In the genomic region with DNA sequence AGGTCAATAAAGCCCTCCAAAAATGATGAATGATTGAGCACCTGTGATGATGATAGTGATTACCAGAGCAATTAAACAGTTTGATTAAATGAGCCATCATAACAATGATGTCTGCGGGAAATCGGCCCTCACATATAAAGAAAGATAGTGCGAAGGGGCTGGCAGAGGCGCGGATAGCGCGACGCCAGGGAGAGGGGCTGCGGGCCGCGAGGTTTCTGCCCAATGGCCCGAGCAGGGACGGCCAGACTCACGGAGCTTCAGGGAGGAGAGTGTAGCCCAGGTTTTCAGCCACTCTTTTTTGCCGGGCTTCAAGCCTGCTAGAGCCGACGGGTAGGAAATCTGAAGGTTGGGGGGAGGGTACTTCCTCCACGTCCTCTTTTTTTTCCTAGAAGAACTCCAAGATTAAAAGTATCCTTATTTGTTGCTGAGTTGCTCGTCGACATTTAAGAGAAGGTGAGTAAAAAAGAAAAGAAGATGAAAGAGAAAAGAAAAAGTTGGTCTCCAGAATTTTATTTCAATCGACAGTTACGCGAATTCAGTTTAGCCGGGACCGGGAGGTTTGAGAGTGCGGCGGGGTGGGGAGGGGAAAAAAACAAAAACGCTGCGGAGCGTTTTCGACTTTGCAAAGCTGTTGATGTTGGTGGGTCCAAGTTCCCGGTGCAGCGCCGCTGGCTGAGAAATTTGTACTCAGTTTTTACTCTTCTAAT, we compare ENCODE assay signal across 10 cellular contexts. TPM values are rescaled to one million over a fixed set of nuclear protein-coding genes. Genes with fewer than 3 reads are reported as not detected.
DNase-seq lines count a peak whose midpoint lies in the region; ATAC-seq and TF ChIP-seq lines count a peak whose summit lies in the region.
"Had no signal": no experiment of that assay in that cellular context is flagged by ENCODE, and none has a peak within 500 bp of the region (broad histone marks: within the 10 kb centered on the region; RNA-seq: fewer than 3 reads in every experiment).

No MANE protein-coding gene starts in this region.

- peak overlapping the region; percentile 6 for H3K23ac ChIP-seq in IMR-90 (ENCODE audit: low read depth, low read length)

- H2BK120ac ChIP-seq in IMR-90 (ENCODE audit: low read depth, low read length): peak overlapping the region; percentile 29; the same call in 1 of the 2 replicates

- peaks cover 34% of the 10 kb centered on the region for H3K27me3 ChIP-seq in CD4-positive, CD25-positive, alpha-beta regulatory T cell (ENCODE audit: control insufficient read depth, insufficient read depth, low read length)
- H3K27me3 ChIP-seq in IMR-90 (ENCODE audit: control insufficient read depth, insufficient read depth, low read length) (no peaks in the 10 kb centered on the region; the same call in 1 of the 2 replicates), brain microvascular endothelial cell (replicated peaks) (peaks cover 42% of the 10 kb centered on the region), muscle layer of colon (ENCODE audit: control insufficient read depth in 1 of 2, insufficient read depth in 2 of 2, low read length in 2 of 2) (no peaks in the 10 kb centered on the region)

- no peak for TF ChIP-seq RAD21 in IMR-90 (IDR thresholded peaks at IDR 0.05; ENCODE audit: low read length)

- H4K20me1 ChIP-seq in IMR-90 (ENCODE audit: insufficient read depth, low read length): no peaks in the 10 kb centered on the region

- no peak overlapping the region for H3K4me3 ChIP-seq in CD4-positive, CD25-positive, alpha-beta regulatory T cell (ENCODE audit: low read depth, low read length)
- H3K4me3 ChIP-seq in IMR-90 (ENCODE audit: insufficient read depth, low read depth, low read length) (peak overlapping the region; percentile 94), brain microvascular endothelial cell (ENCODE audit: low read depth, low read length) (peak overlapping the region; percentile 94), muscle layer of colon (ENCODE audit: low read depth in 1 of 2, low read length in 2 of 2) (peak overlapping the region; percentile 82 to 91)

- no peaks in the 10 kb centered on the region for H3K9me1 ChIP-seq in IMR-90 (ENCODE audit: insufficient read depth, low read length)

- peaks cover 0 to 25% of the 10 kb centered on the region in 2 experiments; a peak in 3 of 4 replicates for H3K79me1 ChIP-seq in IMR-90 (ENCODE audit: low read depth in 1 of 2, low read length in 2 of 2)

- H2BK5ac ChIP-seq in IMR-90 (ENCODE audit: low read depth, low read length, poor library complexity, severe bottlenecking): peak overlapping the region; percentile 41

- peak overlapping the region; percentile 63 for H3K9ac ChIP-seq in IMR-90 (ENCODE audit: low read depth, low read length)
- peak overlapping the region; percentile 98 for H3K9ac ChIP-seq in muscle layer of colon (ENCODE audit: low read length)

- H3K14ac ChIP-seq in IMR-90 (replicated peaks; ENCODE audit: low read depth, low read length): peak overlapping the region; percentile 46; the same call in 1 of the 2 replicates

- intact Hi-C loops in IMR-90 (cut with micrococcal nuclease): loop anchor here (10.0 kb wide), 3 partner anchors 598 to 1578 kb away; no protein-coding TSS in a partner anchor

- no peak overlapping the region for H2AK5ac ChIP-seq in IMR-90 (ENCODE audit: low read depth, low read length)

- H3K4me2 ChIP-seq in IMR-90 (ENCODE audit: low read depth, low read length): peak overlapping the region; percentile 91

- dilution Hi-C loops in IMR-90 (cut with HindIII; ENCODE audit: low sequenced_read_pairs, unreplicated experiment): no loop called here

- TF ChIP-seq CTCF in IMR-90 (conservative IDR thresholded peaks at IDR 0.05; ENCODE audit: low read depth, low read length) (no peak), brain microvascular endothelial cell (IDR thresholded peaks at IDR 0.05; ENCODE audit: low read depth, low read length, missing control alignments) (no peak)

- CTCF ChIA-PET in IMR-90 (lab: Yijun Ruan, JAX): interaction anchor here (0.6 to 0.7 kb wide), 2 partner anchors 32 to 1658 kb away, joined by 3 read pairs; no protein-coding TSS in a partner anchor

- no peaks in the 10 kb centered on the region for H3K36me3 Mint-ChIP-seq in CD4-positive, CD25-positive, alpha-beta regulatory T cell

- H3K9me3 ChIP-seq in CD4-positive, CD25-positive, alpha-beta regulatory T cell (ENCODE audit: control insufficient read depth in 2 of 2, low read length in 2 of 2): peaks cover 0 to under 1% of the 10 kb centered on the region in 2 experiments
- H3K9me3 ChIP-seq in IMR-90 (ENCODE audit: control insufficient read depth, insufficient read depth, low read length) (no peaks in the 10 kb centered on the region), muscle layer of colon (ENCODE audit: low read length) (no peaks in the 10 kb centered on the region)

- BruUV-seq in IMR-90 (replicated peaks; lab: Mats Ljungman, UMichigan): no TSS peak

- no peak for DNase-seq in CD4-positive, CD25-positive, alpha-beta regulatory T cell
- DNase-seq in IMR-90 (peak; percentile 33), brain microvascular endothelial cell (no peak), cortex of kidney (lab: John Stamatoyannopoulos, UW) (no peak), NCI-H1105 (lab: John Stamatoyannopoulos, UW) (no peak), NCI-H128 (lab: John Stamatoyannopoulos, UW; ENCODE audit: unreplicated experiment) (no peak)
- DNase-seq in stimulated activated naive CD4-positive, alpha-beta T cell (lab: John Stamatoyannopoulos, UW): no peak

- no peak overlapping the region; the same call in 2 of the 3 replicates for H2BK15ac ChIP-seq in IMR-90 (ENCODE audit: low read depth, low read length)

- in situ Hi-C loops in IMR-90 (cut with MboI; ENCODE audit: low sequenced_read_pairs) (no loop called here), brain microvascular endothelial cell (cut with HindIII; ENCODE audit: low pct_ligation_motif_present, low sequenced_read_pairs) (loop anchor here (10.0 to 25.0 kb wide), 2 partner anchors 218 to 1565 kb away; partner anchors contain the start of gene DPH6)

- peaks cover 90% of the 10 kb centered on the region for H3K27me3 Mint-ChIP-seq in CD4-positive, CD25-positive, alpha-beta regulatory T cell

- peak overlapping the region; percentile 39; the same call in 1 of the 2 replicates for H3K56ac ChIP-seq in IMR-90 (ENCODE audit: extremely low read depth, insufficient read depth, low read length)

- no peak overlapping the region for H4K91ac ChIP-seq in IMR-90 (ENCODE audit: insufficient read depth, low read depth, low read length)

- H3K4me1 Mint-ChIP-seq in CD4-positive, CD25-positive, alpha-beta regulatory T cell: peaks cover 4 to 49% (median 23%) of the 10 kb centered on the region in 4 donors

- POLR2A ChIA-PET in IMR-90 (lab: Charles Lee; ENCODE audit: unreplicated experiment): interaction anchor here (0.6 kb wide), 2 partner anchors 317 to 347 kb away, joined by 3 read pairs; no protein-coding TSS in a partner anchor

- peaks cover 39% of the 10 kb centered on the region for H3K4me1 ChIP-seq in CD4-positive, CD25-positive, alpha-beta regulatory T cell (ENCODE audit: control insufficient read depth, insufficient read depth, low read length, poor library complexity, severe bottlenecking)
- H3K4me1 ChIP-seq in IMR-90 (ENCODE audit: control insufficient read depth, insufficient read depth, low read length) (peaks cover 2% of the 10 kb centered on the region; the same call in 1 of the 2 replicates), muscle layer of colon (ENCODE audit: insufficient read depth, low read length) (no peaks in the 10 kb centered on the region)

- H3K36me3 ChIP-seq in CD4-positive, CD25-positive, alpha-beta regulatory T cell (ENCODE audit: control insufficient read depth, insufficient read depth, low read length): no peaks in the 10 kb centered on the region
- H3K36me3 ChIP-seq in IMR-90 (ENCODE audit: control insufficient read depth, insufficient read depth, low read length) (no peaks in the 10 kb centered on the region), brain microvascular endothelial cell (replicated peaks) (no peaks in the 10 kb centered on the region), muscle layer of colon (ENCODE audit: insufficient read depth, low read length) (peaks cover under 1% of the 10 kb centered on the region)

- no peak overlapping the region for H3K27ac ChIP-seq in CD4-positive, CD25-positive, alpha-beta regulatory T cell (ENCODE audit: insufficient read depth, low read length, poor library complexity, severe bottlenecking)
- H3K27ac ChIP-seq in IMR-90 (ENCODE audit: insufficient read depth, low read length): peak overlapping the region; percentile 88
- no peak overlapping the region for H3K27ac ChIP-seq in brain microvascular endothelial cell
- H3K27ac ChIP-seq in muscle layer of colon (ENCODE audit: low read depth, low read length): peak overlapping the region; percentile 99
- H3K27ac ChIP-seq: HL-60 had no signal

- peaks cover 0 to 30% (median 2%) of the 10 kb centered on the region in 7 donors for H3K9me3 Mint-ChIP-seq in CD4-positive, CD25-positive, alpha-beta regulatory T cell

- H3K4ac ChIP-seq in IMR-90 (ENCODE audit: low read depth, low read length): peak overlapping the region; percentile 18; the same call in 1 of the 2 replicates

- H2AK9ac ChIP-seq in IMR-90 (replicated peaks; ENCODE audit: low read depth, low read length, poor library complexity): peak overlapping the region; percentile 34

- H4K5ac ChIP-seq in IMR-90 (ENCODE audit: low read depth, low read length): peak overlapping the region; percentile 18; the same call in 1 of the 2 replicates

- H3K27ac Mint-ChIP-seq in CD4-positive, CD25-positive, alpha-beta regulatory T cell: no peak overlapping the region
- H3K27ac Mint-ChIP-seq: memory B cell had no signal

- TF ChIP-seq POLR2A in IMR-90 (IDR thresholded peaks at IDR 0.05; ENCODE audit: low read depth, low read length): no peak

- no peak overlapping the region for H2BK20ac ChIP-seq in IMR-90 (ENCODE audit: low read depth, low read length)

- peak overlapping the region; percentile 84 for H2AFZ ChIP-seq in IMR-90 (replicated peaks; ENCODE audit: low read length, poor library complexity)

- peak overlapping the region; percentile 63 to 95 (median 71) for H3K4me3 Mint-ChIP-seq in CD4-positive, CD25-positive, alpha-beta regulatory T cell

- no peak for ATAC-seq in CD4-positive, CD25-positive, alpha-beta regulatory T cell (ENCODE audit: low read depth in 2 of 2)
- no peak for ATAC-seq in IMR-90 (ENCODE audit: low read depth)

- H3K18ac ChIP-seq in IMR-90 (ENCODE audit: low read depth, low read length): peak overlapping the region; percentile 11

- 4% methylated on average over 13 of the region's 34 CpGs; no CpG with 5 or more reads in 1 of the 2 experiments for WGBS in IMR-90 (ENCODE audit: extremely low coverage in 2 of 2, insufficient read length in 1 of 2), 2 experiments

- peak overlapping the region in 1 of 2 experiments; percentile 16; a peak in 2 of 4 replicates for H4K8ac ChIP-seq in IMR-90 (ENCODE audit: low read depth in 2 of 2, low read length in 2 of 2)

TF ChIP-seq in IMR-90, 13 proteins besides CTCF, POLR2A, EP300 and RAD21 (continues in another document):
- TF ChIP-seq BHLHE40 (IDR thresholded peaks at IDR 0.05; ENCODE audit: low read depth, low read length): no peak

RNA-seq across cellular contexts. Expression of gene MEIS2, which starts 2.1 kb away (rescaled TPM):
- not detected for total RNA-seq in CD4-positive, CD25-positive, alpha-beta regulatory T cell
- not detected for polyA plus RNA-seq in CD4-positive, CD25-positive, alpha-beta regulatory T cell
- 50.3 and 71.3 TPM in 2 replicates for total RNA-seq in IMR-90 (2012; rRNA removed)
- polyA plus RNA-seq in IMR-90 (2012; rRNA removed): 59.9 and 70.1 TPM in 2 replicates
- polyA plus RNA-seq in IMR-90 (2012; cell fraction: cytosol; rRNA removed): 41.7 and 74.2 TPM in 2 replicates
- 69.5 and 106 TPM in 2 replicates for polyA plus RNA-seq in IMR-90 (2012; cell fraction: nucleus; rRNA removed; ENCODE audit: low replicate concordance)

Comparison
In these comparisons a context has a peak if more than half of its experiments do, and no peak if none do; other contexts are left out.
1. H3K27ac ChIP-seq: peak in IMR-90 (single experiment) and muscle layer of colon (single experiment); none in CD4-positive, CD25-positive, alpha-beta regulatory T cell (single experiment) and brain microvascular endothelial cell (single experiment).
2. RNA of gene MEIS2, which starts 2.1 kb away (total RNA-seq): 50.3 to 71.3 TPM in IMR-90; not detected in CD4-positive, CD25-positive, alpha-beta regulatory T cell (single experiment); every median in the first group is over 10 times any median in the second.